1 cellular context compared by ENCODE assay signal in genomic region chr4:1810765-1811164, GRCh38.
TF ChIP-seq lines count a peak whose summit lies in the region.

No MANE protein-coding gene starts in this region.

TF ChIP-seq in HepG2, 621 proteins besides CTCF, POLR2A, EP300 and RAD21:
- no peak for TF ChIP-seq ZNF24 (IDR thresholded peaks at IDR 0.05)
- TF ChIP-seq EED (CRISPR knock-in tag; IDR thresholded peaks at IDR 0.05) = 0 out of 2 replicates have a peak, but pooled peaks have one; percentile 27
- no peak for TF ChIP-seq NR1H2 (CRISPR knock-in tag; IDR thresholded peaks at IDR 0.05; ENCODE audit: borderline replicate concordance, low read depth)
- no peak for TF ChIP-seq ZSCAN5A (CRISPR knock-in tag; IDR thresholded peaks at IDR 0.05; ENCODE audit: borderline replicate concordance)
